Comparison of ENCODE assay signal across 14 cellular contexts in the genomic region with DNA sequence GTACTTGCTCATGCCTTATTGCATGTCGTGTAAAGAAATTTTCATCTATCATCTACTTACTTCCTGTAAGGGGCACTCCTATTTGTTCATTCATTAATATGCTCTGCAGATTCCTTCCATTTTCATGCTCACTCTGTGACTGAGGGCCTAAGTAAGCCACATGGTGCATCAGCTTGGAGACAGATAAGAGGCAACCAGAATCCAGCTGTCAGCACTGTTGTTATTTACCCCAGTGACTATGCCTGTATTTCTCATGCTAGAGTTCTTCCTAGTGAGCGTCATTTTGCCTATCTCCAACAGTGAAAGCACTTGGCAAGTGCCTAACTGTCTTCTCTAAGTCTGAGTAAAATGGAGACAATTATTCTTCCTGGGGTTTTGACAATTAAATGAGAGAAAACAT.
"Had no signal": no experiment of that assay in that cellular context is flagged by ENCODE, and none has a peak within 500 bp of the region (broad histone marks: within the 10 kb centered on the region; RNA-seq: fewer than 3 reads in every experiment).

No MANE protein-coding gene starts in this region.

- H3K4me3 ChIP-seq: body of pancreas, thyroid gland, uterus had no signal

- ATAC-seq: body of pancreas; stimulated activated effector memory CD8-positive, alpha-beta T cell treated with anti-CD3 and anti-CD28 coated beads, Interleukin-12 subunit alpha, Interleukin-12 subunit beta, amount 100 ng/mL, for 72 hours; T-helper 17 cell had no signal

- DNase-seq: activated CD4-positive, CD25-positive, alpha-beta regulatory T cell; activated effector memory CD4-positive, alpha-beta T cell treated with Interleukin-2 at 50 U/mL for 16 hours; activated T-cell treated with anti-CD3 and anti-CD28 coated beads, Interleukin-2, amount 50 U/mL, for 24 hours; amniotic stem cell; body of pancreas; cerebellar nuclear complex; dermis blood vessel endothelial cell; kidney; naive B cell; retina; T-helper 17 cell; thyroid gland; uterus had no signal
